Comparison of ENCODE assay signal across 1 cellular context in the genomic region with DNA sequence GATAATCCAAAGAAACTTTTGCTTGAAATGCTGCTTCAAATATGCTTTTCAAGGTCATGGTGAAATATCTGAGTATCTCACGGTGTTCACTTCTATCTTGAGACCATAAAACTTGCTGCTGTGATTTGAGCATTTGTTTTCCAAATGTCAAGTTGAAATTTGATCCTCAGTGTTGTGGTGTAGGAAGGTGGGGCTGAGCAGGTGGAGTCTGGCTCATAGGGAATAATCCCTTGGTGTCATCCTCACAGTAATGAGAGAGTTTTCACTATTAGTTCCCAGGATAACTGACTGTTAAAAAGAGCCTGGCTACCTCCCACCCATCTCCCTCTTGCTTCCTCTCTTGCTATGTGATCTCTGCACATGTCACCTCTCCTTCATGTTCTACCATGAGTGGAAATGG.
TF ChIP-seq lines count a peak whose summit lies in the region.

No MANE protein-coding gene starts in this region.

TF ChIP-seq in HepG2, 621 proteins besides CTCF, POLR2A, EP300 and RAD21 (continued from another document):
- TF ChIP-seq, protein P1, sequence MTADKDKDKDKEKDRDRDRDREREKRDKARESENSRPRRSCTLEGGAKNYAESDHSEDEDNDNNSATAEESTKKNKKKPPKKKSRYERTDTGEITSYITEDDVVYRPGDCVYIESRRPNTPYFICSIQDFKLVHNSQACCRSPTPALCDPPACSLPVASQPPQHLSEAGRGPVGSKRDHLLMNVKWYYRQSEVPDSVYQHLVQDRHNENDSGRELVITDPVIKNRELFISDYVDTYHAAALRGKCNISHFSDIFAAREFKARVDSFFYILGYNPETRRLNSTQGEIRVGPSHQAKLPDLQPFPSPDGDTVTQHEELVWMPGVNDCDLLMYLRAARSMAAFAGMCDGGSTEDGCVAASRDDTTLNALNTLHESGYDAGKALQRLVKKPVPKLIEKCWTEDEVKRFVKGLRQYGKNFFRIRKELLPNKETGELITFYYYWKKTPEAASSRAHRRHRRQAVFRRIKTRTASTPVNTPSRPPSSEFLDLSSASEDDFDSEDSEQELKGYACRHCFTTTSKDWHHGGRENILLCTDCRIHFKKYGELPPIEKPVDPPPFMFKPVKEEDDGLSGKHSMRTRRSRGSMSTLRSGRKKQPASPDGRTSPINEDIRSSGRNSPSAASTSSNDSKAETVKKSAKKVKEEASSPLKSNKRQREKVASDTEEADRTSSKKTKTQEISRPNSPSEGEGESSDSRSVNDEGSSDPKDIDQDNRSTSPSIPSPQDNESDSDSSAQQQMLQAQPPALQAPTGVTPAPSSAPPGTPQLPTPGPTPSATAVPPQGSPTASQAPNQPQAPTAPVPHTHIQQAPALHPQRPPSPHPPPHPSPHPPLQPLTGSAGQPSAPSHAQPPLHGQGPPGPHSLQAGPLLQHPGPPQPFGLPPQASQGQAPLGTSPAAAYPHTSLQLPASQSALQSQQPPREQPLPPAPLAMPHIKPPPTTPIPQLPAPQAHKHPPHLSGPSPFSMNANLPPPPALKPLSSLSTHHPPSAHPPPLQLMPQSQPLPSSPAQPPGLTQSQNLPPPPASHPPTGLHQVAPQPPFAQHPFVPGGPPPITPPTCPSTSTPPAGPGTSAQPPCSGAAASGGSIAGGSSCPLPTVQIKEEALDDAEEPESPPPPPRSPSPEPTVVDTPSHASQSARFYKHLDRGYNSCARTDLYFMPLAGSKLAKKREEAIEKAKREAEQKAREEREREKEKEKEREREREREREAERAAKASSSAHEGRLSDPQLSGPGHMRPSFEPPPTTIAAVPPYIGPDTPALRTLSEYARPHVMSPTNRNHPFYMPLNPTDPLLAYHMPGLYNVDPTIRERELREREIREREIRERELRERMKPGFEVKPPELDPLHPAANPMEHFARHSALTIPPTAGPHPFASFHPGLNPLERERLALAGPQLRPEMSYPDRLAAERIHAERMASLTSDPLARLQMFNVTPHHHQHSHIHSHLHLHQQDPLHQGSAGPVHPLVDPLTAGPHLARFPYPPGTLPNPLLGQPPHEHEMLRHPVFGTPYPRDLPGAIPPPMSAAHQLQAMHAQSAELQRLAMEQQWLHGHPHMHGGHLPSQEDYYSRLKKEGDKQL (CRISPR knock-in tag; IDR thresholded peaks at IDR 0.05; ENCODE audit: low read depth) = no peak
